In the genomic region with DNA sequence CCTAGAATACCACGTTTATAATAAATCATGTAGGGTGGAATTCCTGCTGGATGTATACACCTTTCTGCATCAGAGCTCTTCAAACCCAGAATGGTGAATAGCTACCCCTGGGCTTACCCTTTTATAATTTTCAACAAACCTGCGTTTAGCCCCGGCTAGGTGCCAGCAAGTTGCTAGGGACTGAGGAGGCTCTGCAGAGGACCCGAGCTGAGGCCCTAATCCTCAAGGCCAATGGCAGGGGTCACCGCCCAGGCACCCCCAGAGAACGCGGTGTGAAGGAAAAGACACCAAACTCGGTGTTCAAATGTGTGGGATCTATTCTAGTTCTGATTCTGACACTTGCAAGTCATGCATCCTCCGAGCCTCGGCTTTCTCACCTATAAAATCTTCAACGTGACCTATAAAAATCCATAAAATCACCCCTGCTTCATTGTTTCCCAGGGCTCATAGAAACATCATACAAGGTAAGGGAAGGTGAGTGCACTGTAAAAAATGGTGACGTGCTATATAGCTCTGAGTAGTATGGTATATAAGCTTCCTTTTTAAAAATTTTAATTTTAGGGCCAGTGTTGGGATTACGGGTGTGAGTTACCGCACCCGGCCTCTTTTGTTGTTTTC, we compare ENCODE assay signal across 1 cellular context.
TF ChIP-seq lines count a peak whose summit lies in the region.

No MANE protein-coding gene starts in this region.

TF ChIP-seq in IMR-90, 13 proteins besides CTCF, POLR2A, EP300 and RAD21 (continued from another document):
- TF ChIP-seq, protein P1, sequence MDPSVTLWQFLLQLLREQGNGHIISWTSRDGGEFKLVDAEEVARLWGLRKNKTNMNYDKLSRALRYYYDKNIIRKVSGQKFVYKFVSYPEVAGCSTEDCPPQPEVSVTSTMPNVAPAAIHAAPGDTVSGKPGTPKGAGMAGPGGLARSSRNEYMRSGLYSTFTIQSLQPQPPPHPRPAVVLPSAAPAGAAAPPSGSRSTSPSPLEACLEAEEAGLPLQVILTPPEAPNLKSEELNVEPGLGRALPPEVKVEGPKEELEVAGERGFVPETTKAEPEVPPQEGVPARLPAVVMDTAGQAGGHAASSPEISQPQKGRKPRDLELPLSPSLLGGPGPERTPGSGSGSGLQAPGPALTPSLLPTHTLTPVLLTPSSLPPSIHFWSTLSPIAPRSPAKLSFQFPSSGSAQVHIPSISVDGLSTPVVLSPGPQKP (IDR thresholded peaks at IDR 0.05; ENCODE audit: borderline replicate concordance, low read depth, low read length), result no peak
- no peak for TF ChIP-seq CHD1 (IDR thresholded peaks at IDR 0.05; ENCODE audit: low read depth, low read length)
